ENCODE assay signal across 1 cellular context in the genomic region with DNA sequence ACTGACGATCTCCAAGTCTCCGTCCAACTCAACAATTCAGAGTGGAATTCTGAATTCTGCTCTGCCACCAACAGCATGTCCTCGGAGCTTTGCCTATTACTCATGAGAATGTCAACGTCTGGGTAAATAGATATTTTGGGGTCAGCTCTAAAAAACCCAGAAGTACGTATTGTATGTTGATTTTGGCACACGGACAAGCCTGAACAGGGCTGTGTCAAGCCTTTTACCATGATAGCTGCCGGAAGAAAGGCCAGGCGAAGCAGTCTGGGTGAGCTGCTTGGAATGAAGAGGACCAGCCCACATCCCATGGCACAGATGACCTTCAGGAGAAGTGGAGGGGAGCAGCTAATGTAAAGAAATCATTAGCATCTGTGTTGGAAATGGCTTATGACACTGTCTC.
TF ChIP-seq lines count a peak whose summit lies in the region.

No MANE protein-coding gene starts in this region.

TF ChIP-seq in liver, 16 proteins besides CTCF, POLR2A, EP300 and RAD21 (continued from another document):
- TF ChIP-seq, protein P1, sequence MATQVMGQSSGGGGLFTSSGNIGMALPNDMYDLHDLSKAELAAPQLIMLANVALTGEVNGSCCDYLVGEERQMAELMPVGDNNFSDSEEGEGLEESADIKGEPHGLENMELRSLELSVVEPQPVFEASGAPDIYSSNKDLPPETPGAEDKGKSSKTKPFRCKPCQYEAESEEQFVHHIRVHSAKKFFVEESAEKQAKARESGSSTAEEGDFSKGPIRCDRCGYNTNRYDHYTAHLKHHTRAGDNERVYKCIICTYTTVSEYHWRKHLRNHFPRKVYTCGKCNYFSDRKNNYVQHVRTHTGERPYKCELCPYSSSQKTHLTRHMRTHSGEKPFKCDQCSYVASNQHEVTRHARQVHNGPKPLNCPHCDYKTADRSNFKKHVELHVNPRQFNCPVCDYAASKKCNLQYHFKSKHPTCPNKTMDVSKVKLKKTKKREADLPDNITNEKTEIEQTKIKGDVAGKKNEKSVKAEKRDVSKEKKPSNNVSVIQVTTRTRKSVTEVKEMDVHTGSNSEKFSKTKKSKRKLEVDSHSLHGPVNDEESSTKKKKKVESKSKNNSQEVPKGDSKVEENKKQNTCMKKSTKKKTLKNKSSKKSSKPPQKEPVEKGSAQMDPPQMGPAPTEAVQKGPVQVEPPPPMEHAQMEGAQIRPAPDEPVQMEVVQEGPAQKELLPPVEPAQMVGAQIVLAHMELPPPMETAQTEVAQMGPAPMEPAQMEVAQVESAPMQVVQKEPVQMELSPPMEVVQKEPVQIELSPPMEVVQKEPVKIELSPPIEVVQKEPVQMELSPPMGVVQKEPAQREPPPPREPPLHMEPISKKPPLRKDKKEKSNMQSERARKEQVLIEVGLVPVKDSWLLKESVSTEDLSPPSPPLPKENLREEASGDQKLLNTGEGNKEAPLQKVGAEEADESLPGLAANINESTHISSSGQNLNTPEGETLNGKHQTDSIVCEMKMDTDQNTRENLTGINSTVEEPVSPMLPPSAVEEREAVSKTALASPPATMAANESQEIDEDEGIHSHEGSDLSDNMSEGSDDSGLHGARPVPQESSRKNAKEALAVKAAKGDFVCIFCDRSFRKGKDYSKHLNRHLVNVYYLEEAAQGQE (IDR thresholded peaks at IDR 0.05): no peak
